30 cellular contexts compared by ENCODE assay signal in the genomic region with DNA sequence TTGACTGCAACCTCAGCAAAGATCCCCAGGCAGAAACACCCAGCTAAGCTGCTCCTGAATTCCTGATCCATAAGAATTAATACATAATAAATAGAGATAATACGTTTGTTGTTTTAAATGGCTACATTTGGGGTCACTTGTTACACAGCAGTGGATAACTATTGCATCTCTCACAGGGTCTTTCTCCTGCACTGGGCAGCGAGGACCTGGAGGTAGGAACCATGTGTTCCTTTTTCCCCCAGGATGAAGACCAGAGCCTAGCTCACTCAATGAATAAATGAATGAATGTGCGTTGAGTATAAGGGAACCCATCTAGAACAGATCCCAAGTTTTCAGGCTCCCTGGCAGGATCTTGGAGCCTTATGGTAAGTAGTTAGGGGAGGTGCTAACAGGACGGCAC. TPM values are rescaled to one million over a fixed set of nuclear protein-coding genes. Genes with fewer than 3 reads are reported as not detected.
"Had no signal": no experiment of that assay in that cellular context is flagged by ENCODE, and none has a peak within 500 bp of the region (broad histone marks: within the 10 kb centered on the region; RNA-seq: fewer than 3 reads in every experiment).

No MANE protein-coding gene starts in this region.

- H3K4me1 ChIP-seq: pancreas, prostate gland, spleen, testis, tibial artery, transverse colon, upper lobe of right lung, uterus had no signal

- ATAC-seq: naive thymus-derived CD8-positive, alpha-beta T cell; natural killer cell treated with Interleukin-12 subunit alpha and Interleukin-12 subunit beta and Interleukin-15 and Interleukin-18, amount 100 ng/mL, for 72 hours; pancreas; right cardiac atrium; sciatic nerve; stimulated activated memory B cell treated with anti-CD40 and anti-IgM and Interleukin-4, amounts not matched to agents 10 μg/mL and 1 μg/mL and 100 μg/mL, for 72 hours; stimulated activated naive CD8-positive, alpha-beta T cell treated with anti-CD3 and anti-CD28 coated beads, Interleukin-15, amount 100 ng/mL, for 72 hours; stimulated activated naive CD8-positive, alpha-beta T cell treated with anti-CD3 and anti-CD28 coated beads, Interleukin-15, Interleukin-2, amounts not matched to agents 100 U/mL and 50 U/mL, for 24 hours; upper lobe of right lung had no signal

- H3K4me3 ChIP-seq: pancreas, prostate gland, skin epidermis, smooth muscle cell, spleen, suprapubic skin, testis, tibial artery, transverse colon, upper lobe of right lung, uterus had no signal

- FAIRE-seq: pancreas had no signal

- DNase-seq: nephron progenitor cell; nucleus accumbens; pancreas; right cardiac atrium; spleen; stimulated activated CD4-positive, alpha-beta T cell treated with anti-CD3 and anti-CD28 coated beads, Interleukin-12 subunit alpha, Interleukin-12 subunit beta, amount 100 ng/mL, for 4 hours; stimulated activated CD4-positive, alpha-beta T cell treated with anti-CD3 and anti-CD28 coated beads, Interleukin-1b, Interleukin-23, amount 100 ng/mL, for 48 hours; stimulated activated CD4-positive, alpha-beta T cell treated with anti-CD3 and anti-CD28 coated beads, Interleukin-4, amount 100 ng/mL, for 1 hour; stimulated activated CD4-positive, alpha-beta T cell treated with anti-CD3 and anti-CD28 coated beads, Interleukin-4, amount 100 ng/mL, for 4 hours; stimulated activated CD8-positive, alpha-beta memory T cell treated with anti-CD3 and anti-CD28 coated beads, Interleukin-4, amount 100 ng/mL, for 48 hours; stimulated activated naive CD4-positive, alpha-beta T cell; stimulated activated naive CD8-positive, alpha-beta T cell treated with anti-CD3 and anti-CD28 coated beads, Interleukin-15, amount 100 ng/mL, for 72 hours; stimulated activated naive CD8-positive, alpha-beta T cell treated with anti-CD3 and anti-CD28 coated beads, Interleukin-15, Interleukin-2, amounts not matched to agents 100 U/mL and 50 U/mL, for 24 hours; substantia nigra; testis; tibial artery; transverse colon; upper lobe of right lung; uterus had no signal

- H3K36me3 ChIP-seq: neutrophil, pancreas, prostate gland, spleen, suprapubic skin, tibial artery, transverse colon, upper lobe of right lung, uterus had no signal

- H3K27me3 ChIP-seq: pancreas, testis, transverse colon, upper lobe of right lung, uterus had no signal

- H3K4me2 ChIP-seq: smooth muscle cell had no signal

- H3K27ac ChIP-seq: neutrophil, pancreas, prostate gland, skin epidermis, spleen, suprapubic skin, testis, tibial artery, transverse colon, upper lobe of right lung, uterus had no signal

- H3K9me3 ChIP-seq: neutrophil, pancreas, prostate gland, testis, transverse colon, upper lobe of right lung, uterus had no signal

RNA-seq across cellular contexts. Expression of a gene that starts 30.7 kb away (rescaled TPM):
- total RNA-seq: naive thymus-derived CD8-positive, alpha-beta T cell; neural crest cell; renal cortical epithelial cell had no signal
